ENCODE assay signal across 22 cellular contexts in the genomic region with DNA sequence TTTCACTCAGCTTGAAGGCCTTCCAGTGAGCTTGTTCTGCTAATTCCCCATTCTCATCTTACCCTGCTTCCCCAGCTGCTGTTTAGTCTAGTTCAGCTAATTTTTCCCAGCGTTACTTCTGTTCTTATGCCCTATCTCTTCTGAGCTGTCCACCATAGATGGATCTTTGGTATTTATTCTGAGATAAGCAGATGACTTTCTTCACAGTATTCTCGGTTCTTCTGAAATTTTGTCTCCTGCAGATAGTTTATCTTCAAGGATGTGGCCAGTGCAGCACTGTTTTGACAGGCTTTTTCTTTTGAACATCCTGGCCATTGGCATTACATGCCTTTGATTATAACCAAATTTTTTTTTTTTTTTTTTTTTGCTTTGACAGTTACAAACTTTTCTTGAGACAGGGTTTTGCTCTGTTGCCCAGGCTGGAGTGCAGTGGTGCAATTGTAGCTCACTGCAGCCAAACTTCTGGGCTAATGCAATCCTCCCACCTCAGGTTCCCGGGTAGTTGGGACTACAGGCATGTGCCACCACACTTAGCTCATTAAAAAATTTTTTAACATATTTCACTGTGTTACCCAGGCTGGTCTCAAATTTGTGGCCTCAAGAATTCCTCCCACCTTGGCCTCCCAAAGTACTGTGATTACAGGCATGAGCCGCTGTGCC.
A peak's percentile ranks its signal among the peaks of the same experiment; 100 is the strongest.
DNase-seq lines count a peak whose midpoint lies in the region; ATAC-seq and TF ChIP-seq lines count a peak whose summit lies in the region.
"Had no signal": no experiment of that assay in that cellular context is flagged by ENCODE, and none has a peak within 500 bp of the region (broad histone marks: within the 10 kb centered on the region; RNA-seq: fewer than 3 reads in every experiment).

No MANE protein-coding gene starts in this region.

- H3K4me2 ChIP-seq in PC-9 = peak overlapping the region; percentile 65
- H3K4me2 ChIP-seq: neural progenitor cell had no signal

- no peaks in the 10 kb centered on the region for H4K20me1 ChIP-seq in PC-9 (ENCODE audit: insufficient read depth)

- peaks cover 52% of the 10 kb centered on the region for H3F3A ChIP-seq in PC-9 (ENCODE audit: insufficient read depth, low read depth)

- ATAC-seq in upper lobe of left lung (ENCODE audit: low FRiP score in 2 of 2) (no peak), HG03520 (IDR thresholded peaks at IDR 0.05; ENCODE audit: unreplicated experiment) (no peak)
- ATAC-seq: CD8-positive, alpha-beta T cell; psoas muscle had no signal

- TF ChIP-seq CTCF in PC-9 (conservative IDR thresholded peaks at IDR 0.05) (no peak), brain (conservative IDR thresholded peaks at IDR 0.05) (no peak), suprapubic skin (IDR thresholded peaks at IDR 0.05) (no peak), upper lobe of left lung (IDR thresholded peaks at IDR 0.05) (no peak), testis (IDR thresholded peaks at IDR 0.05) (no peak)

- H3K9me2 ChIP-seq in PC-9 (ENCODE audit: insufficient read depth) = no peaks in the 10 kb centered on the region

- POLR2A ChIA-PET in PC-9 (lab: Charles Lee; ENCODE audit: unreplicated experiment) = no interaction called here

- no peak overlapping the region for H2AFZ ChIP-seq in PC-9
- H2AFZ ChIP-seq: neural progenitor cell had no signal

- TF ChIP-seq POLR2A in suprapubic skin (IDR thresholded peaks at IDR 0.05) (no peak), upper lobe of left lung (IDR thresholded peaks at IDR 0.05) (no peak), testis (IDR thresholded peaks at IDR 0.05) (no peak)

- no peaks in the 10 kb centered on the region for H3K36me3 Mint-ChIP-seq in brain
- H3K36me3 Mint-ChIP-seq: activated naive CD8-positive, alpha-beta T cell treated with anti-CD3 and anti-CD28 coated beads for 36 hours; CD8-positive, alpha-beta T cell had no signal

- CTCF ChIA-PET in PC-9 (lab: Charles Lee) = no interaction called here

- 79 to 83% methylated on average over 2 to 3 of the region's 4 CpGs for WGBS in mesodermal cell (ENCODE audit: insufficient coverage in 2 of 2), 2 experiments
- 88% methylated on average over 4 of the region's 4 CpGs for whole genome bisulfite sequencing in suprapubic skin
- WGBS in upper lobe of left lung, 2 donors = 72 to 79% methylated on average over 4 of the region's 4 CpGs
- 74 to 81% methylated on average over 4 of the region's 4 CpGs for WGBS in testis, 2 donors

- H3K4me3 Mint-ChIP-seq in brain = no peak overlapping the region
- H3K4me3 Mint-ChIP-seq: activated naive CD8-positive, alpha-beta T cell treated with anti-CD3 and anti-CD28 coated beads for 36 hours; CD8-positive, alpha-beta T cell; neural progenitor cell had no signal

- H3K27me3 Mint-ChIP-seq in brain = no peaks in the 10 kb centered on the region

- H3K4me1 Mint-ChIP-seq in brain = peaks cover 53% of the 10 kb centered on the region

- intact Hi-C loops in PC-9 (cut with micrococcal nuclease; ENCODE audit: unreplicated experiment) = no loop called here
- intact Hi-C loops in testis (cut with DNase I; ENCODE audit: low total_unique reads) = no loop called here

- H3K27ac ChIP-seq in PC-9 (peak overlapping the region; percentile 86), mesodermal cell (ENCODE audit: low read depth, low read length, severe bottlenecking) (peak overlapping the region; percentile 54), suprapubic skin (peak overlapping the region; percentile 89), upper lobe of left lung (peak overlapping the region in 1 of 4 donors; percentile 62), testis (no peak overlapping the region)
- H3K27ac ChIP-seq: neural progenitor cell, psoas muscle, VCaP had no signal

- H3K4me1 ChIP-seq in PC-9 (replicated peaks; ENCODE audit: insufficient read depth) (peaks cover 72% of the 10 kb centered on the region), mesodermal cell (ENCODE audit: control insufficient read depth, insufficient read depth, low read length, poor library complexity, severe bottlenecking) (peaks cover 35% of the 10 kb centered on the region), suprapubic skin (peaks cover 90% of the 10 kb centered on the region), upper lobe of left lung (peaks cover 48 to 57% (median 54%) of the 10 kb centered on the region in 4 donors), testis (no peaks in the 10 kb centered on the region), HAP-1 (peaks cover 20% of the 10 kb centered on the region)

- no peaks in the 10 kb centered on the region for H3K27me3 ChIP-seq in PC-9 (ENCODE audit: insufficient read depth, low read depth)
- no peaks in the 10 kb centered on the region for H3K27me3 ChIP-seq in suprapubic skin
- H3K27me3 ChIP-seq in upper lobe of left lung = no peaks in the 10 kb centered on the region
- H3K27me3 ChIP-seq in testis = no peaks in the 10 kb centered on the region
- no peaks in the 10 kb centered on the region for H3K27me3 ChIP-seq in HAP-1 (ENCODE audit: low read depth)
- H3K27me3 ChIP-seq: neural progenitor cell had no signal

- H3K36me3 ChIP-seq in PC-9 (ENCODE audit: low read depth) (no peaks in the 10 kb centered on the region), mesodermal cell (ENCODE audit: control insufficient read depth, insufficient read depth, low read length) (peaks cover 72% of the 10 kb centered on the region), suprapubic skin (peaks cover 8% of the 10 kb centered on the region), upper lobe of left lung (peaks cover 0 to 21% (median 4%) of the 10 kb centered on the region in 4 donors), testis (ENCODE audit: low read depth, missing control alignments) (no peaks in the 10 kb centered on the region), HAP-1 (replicated peaks) (peaks cover 4% of the 10 kb centered on the region)
- H3K36me3 ChIP-seq: neural progenitor cell had no signal

- no peaks in the 10 kb centered on the region for H3K9me3 Mint-ChIP-seq in brain
- H3K9me3 Mint-ChIP-seq: activated naive CD8-positive, alpha-beta T cell treated with anti-CD3 and anti-CD28 coated beads for 36 hours; activated T-helper 2 cell treated with anti-CD3 and anti-CD28 coated beads, Interferon-gamma antibody, Interleukin-2, Interleukin-4, amounts not matched to agents 10 μg/mL and 5 μg/mL and 100 μg/mL, durations not matched to agents 14 hours and 24 hours and 36 hours; CD8-positive, alpha-beta T cell had no signal

- no TSS peak for BruUV-seq in PC-9 (replicated peaks; lab: Mats Ljungman, UMichigan)

- DNase-seq in PC-9 = no peak
- no peak for DNase-seq in suprapubic skin (ENCODE audit: low spot score in 2 of 2)
- DNase-seq in upper lobe of left lung = no peak
- no peak for DNase-seq in testis
- DNase-seq in HAP-1 (ENCODE audit: low spot score in 2 of 2) = no peak
- DNase-seq: activated CD4-positive, alpha-beta T cell treated with anti-CD3 and anti-CD28 coated beads, Interleukin-2, amount 50 U/mL, for 1 hour; activated naive CD8-positive, alpha-beta T cell treated with anti-CD3 and anti-CD28 coated beads for 36 hours; CD8-positive, alpha-beta T cell; cortex of kidney; HCEC 1CT; islet precursor cell; NCI-H1105; NCI-H524 treated with DMSO at 0.1 percent for 48 hours; psoas muscle; stimulated activated naive CD4-positive, alpha-beta T cell; SW 1271 had no signal

- in situ Hi-C loops in HAP-1 (cut with MboI; ENCODE audit: low sequenced_read_pairs) = no loop called here

- peak overlapping the region in 3 of 5 experiments; percentile 30 to 71 (median 44) for H3K27ac Mint-ChIP-seq in brain
- H3K27ac Mint-ChIP-seq: activated naive CD8-positive, alpha-beta T cell treated with anti-CD3 and anti-CD28 coated beads for 36 hours; activated T-helper 2 cell treated with anti-CD3 and anti-CD28 coated beads, Interferon-gamma antibody, Interleukin-2, Interleukin-4, amounts not matched to agents 10 μg/mL and 5 μg/mL and 100 μg/mL, durations not matched to agents 14 hours and 24 hours and 36 hours; CD8-positive, alpha-beta T cell; neural progenitor cell had no signal

- no peak overlapping the region for H3K4me3 ChIP-seq in PC-9
- H3K4me3 ChIP-seq in mesodermal cell (ENCODE audit: extremely low read depth, insufficient read depth, low read length, poor library complexity, severe bottlenecking) = no peak overlapping the region
- H3K4me3 ChIP-seq in suprapubic skin = no peak overlapping the region
- no peak overlapping the region for H3K4me3 ChIP-seq in upper lobe of left lung
- H3K4me3 ChIP-seq in testis = no peak overlapping the region
- no peak overlapping the region for H3K4me3 ChIP-seq in HAP-1
- H3K4me3 ChIP-seq: neural progenitor cell, psoas muscle had no signal

- TF ChIP-seq EP300 in suprapubic skin (IDR thresholded peaks at IDR 0.05) = no peak
- no peak for TF ChIP-seq EP300 in upper lobe of left lung (IDR thresholded peaks at IDR 0.05)

- H3K79me2 ChIP-seq in PC-9 (ENCODE audit: low read depth) = peaks cover 19% of the 10 kb centered on the region

- H3K9me3 ChIP-seq in PC-9 (ENCODE audit: insufficient read depth, low read depth) (no peaks in the 10 kb centered on the region), mesodermal cell (ENCODE audit: control insufficient read depth, low read length) (no peaks in the 10 kb centered on the region), suprapubic skin (no peaks in the 10 kb centered on the region), upper lobe of left lung (no peaks in the 10 kb centered on the region), testis (no peaks in the 10 kb centered on the region), HAP-1 (no peaks in the 10 kb centered on the region)
- H3K9me3 ChIP-seq: psoas muscle had no signal

Comparison
In these comparisons a context has a peak if more than half of its experiments do, and no peak if none do; other contexts are left out.
1. H3K27ac ChIP-seq: peak in PC-9 (single experiment), mesodermal cell (single experiment) and suprapubic skin (single experiment); none in testis (0 of 2).